ENCODE assay signal across 12 cellular contexts in genomic region chr2:160472839-160473251, GRCh38.
A peak's percentile ranks its signal among the peaks of the same experiment; 100 is the strongest.
DNase-seq lines count a peak whose midpoint lies in the region; ATAC-seq and FAIRE-seq lines count a peak whose summit lies in the region.
"Had no signal": no experiment of that assay in that cellular context is flagged by ENCODE, and none has a peak within 500 bp of the region (broad histone marks: within the 10 kb centered on the region; RNA-seq: fewer than 3 reads in every experiment).

No MANE protein-coding gene starts in this region.

- H3K27me3 ChIP-seq in ACC112 (ENCODE audit: insufficient read depth, low read length), result no peaks in the 10 kb centered on the region
- H3K27me3 ChIP-seq in HAP-1 (ENCODE audit: low read depth), result no peaks in the 10 kb centered on the region
- H3K27me3 ChIP-seq in iPS-18a (ENCODE audit: control insufficient read depth, insufficient read depth, low read length), result no peaks in the 10 kb centered on the region
- H3K27me3 ChIP-seq: pancreas had no signal

- H3K4me3 Mint-ChIP-seq in T-helper 1 cell treated with Interleukin-12 subunit alpha and Interleukin-12 subunit beta and Interleukin-4 antibody, amounts not matched to agents 30 μg/mL and 1 μg/mL, for 36 hours, result no peak overlapping the region

- H3K9me3 Mint-ChIP-seq in T-helper 1 cell treated with Interleukin-12 subunit alpha and Interleukin-12 subunit beta and Interleukin-4 antibody, amounts not matched to agents 30 μg/mL and 1 μg/mL, for 36 hours, result no peaks in the 10 kb centered on the region

- FAIRE-seq in HTR-8/SVneo (lab: Jason Lieb, UNC), result no peak
- FAIRE-seq: K562 had no signal

- 0 out of 2 replicates have a peak overlapping the region, but pooled peaks have one; percentile 12 for H3K4me3 ChIP-seq in ACC112 (ENCODE audit: low read depth, low read length)
- H3K4me3 ChIP-seq in HAP-1, result no peak overlapping the region
- no peak overlapping the region for H3K4me3 ChIP-seq in iPS-18a (ENCODE audit: low read length)
- H3K4me3 ChIP-seq: K562, pancreas had no signal

- peaks cover 3% of the 10 kb centered on the region for H3K36me3 Mint-ChIP-seq in T-helper 1 cell treated with Interleukin-12 subunit alpha and Interleukin-12 subunit beta and Interleukin-4 antibody, amounts not matched to agents 30 μg/mL and 1 μg/mL, for 36 hours (ENCODE audit: low read depth)

- in situ Hi-C loops in HAP-1 (cut with MboI; ENCODE audit: low sequenced_read_pairs), result no loop called here

- H3K4me1 ChIP-seq in ACC112 (ENCODE audit: control insufficient read depth, insufficient read depth, low read length, unreplicated experiment) (peaks cover 44% of the 10 kb centered on the region), HAP-1 (peaks cover 35% of the 10 kb centered on the region), iPS-18a (ENCODE audit: control insufficient read depth, low read depth, low read length) (peaks cover 18% of the 10 kb centered on the region)

- H3K36me3 ChIP-seq in ACC112 (ENCODE audit: insufficient read depth, low read length), result no peaks in the 10 kb centered on the region
- H3K36me3 ChIP-seq in HAP-1 (replicated peaks), result no peaks in the 10 kb centered on the region
- H3K36me3 ChIP-seq in iPS-18a (ENCODE audit: control insufficient read depth, low read depth, low read length), result no peaks in the 10 kb centered on the region
- H3K36me3 ChIP-seq: pancreas had no signal

- no peak overlapping the region for H2AFZ ChIP-seq in ACC112 (ENCODE audit: low read length, unreplicated experiment)

- ATAC-seq in GM18511 (IDR thresholded peaks at IDR 0.05; ENCODE audit: unreplicated experiment), result no peak
- ATAC-seq: K562, pancreas had no signal

- no peaks in the 10 kb centered on the region for H3K9me3 ChIP-seq in HAP-1
- no peaks in the 10 kb centered on the region for H3K9me3 ChIP-seq in iPS-18a (ENCODE audit: control insufficient read depth, low read depth, low read length)
- H3K9me3 ChIP-seq: pancreas had no signal

- peak overlapping the region; percentile 49 for H3K27ac ChIP-seq in ACC112 (ENCODE audit: low read depth, low read length)
- H3K27ac ChIP-seq in iPS-18a (ENCODE audit: low read length), result peak overlapping the region; percentile 2
- H3K27ac ChIP-seq: pancreas had no signal

- no peaks in the 10 kb centered on the region for H3K27me3 Mint-ChIP-seq in T-helper 1 cell treated with Interleukin-12 subunit alpha and Interleukin-12 subunit beta and Interleukin-4 antibody, amounts not matched to agents 30 μg/mL and 1 μg/mL, for 36 hours (ENCODE audit: low read depth)

- H3K27ac Mint-ChIP-seq in T-helper 1 cell treated with Interleukin-12 subunit alpha and Interleukin-12 subunit beta and Interleukin-4 antibody, amounts not matched to agents 30 μg/mL and 1 μg/mL, for 36 hours, result peak overlapping the region; percentile 71

- peak; percentile 42 to 97 for DNase-seq in HAP-1 (ENCODE audit: low spot score in 2 of 2)
- no peak for DNase-seq in HTR-8/SVneo (ENCODE audit: insufficient read length, low spot score)
- no peak for DNase-seq in HK-2 (ENCODE audit: unreplicated experiment)
- no peak for DNase-seq in NCI-H1694 treated with DMSO at 0.1 percent for 48 hours (lab: John Stamatoyannopoulos, UW)
- DNase-seq: cortex of kidney, DND-41, pancreas had no signal

- peaks cover 85% of the 10 kb centered on the region for H3K79me2 ChIP-seq in ACC112 (ENCODE audit: control insufficient read depth, insufficient read depth, low read length, unreplicated experiment)

- H3K4me1 Mint-ChIP-seq in T-helper 1 cell treated with Interleukin-12 subunit alpha and Interleukin-12 subunit beta and Interleukin-4 antibody, amounts not matched to agents 30 μg/mL and 1 μg/mL, for 36 hours (ENCODE audit: low read depth), result peaks cover 55% of the 10 kb centered on the region

- peak overlapping the region; percentile 28 for H3K9ac ChIP-seq in iPS-18a (ENCODE audit: low read length)

Comparison
In these comparisons a context has a peak if more than half of its experiments do, and no peak if none do; other contexts are left out.
1. DNase-seq: peak in HAP-1 (2 of 2); none in HTR-8/SVneo (single experiment), HK-2 (single experiment) and NCI-H1694 treated with DMSO at 0.1 percent for 48 hours (single experiment).